1 cellular context compared by ENCODE assay signal in genomic region chr11:58577441-58578135, GRCh38.
TF ChIP-seq lines count a peak whose summit lies in the region.

No MANE protein-coding gene starts in this region.

TF ChIP-seq in K562, 482 proteins besides CTCF, POLR2A, EP300 and RAD21 (continued from another document and continues in another):
- TF ChIP-seq PRDM10 (IDR thresholded peaks at IDR 0.05; ENCODE audit: partially characterized antibody) (peak; percentile 92), NFATC3 (IDR thresholded peaks at IDR 0.05) (0 out of 2 replicates have a peak, but pooled peaks have one; percentile 17), USF2 (CRISPR knock-in tag; IDR thresholded peaks at IDR 0.05) (0 out of 2 replicates have a peak, but pooled peaks have one; percentile 7), ZNF318 (IDR thresholded peaks at IDR 0.05; ENCODE audit: borderline replicate concordance in 1 of 2, low read depth in 1 of 2) (peak in 1 of 2 experiments; percentile 16; a peak in 1 of 4 replicates), SIN3A (IDR thresholded peaks at IDR 0.05; ENCODE audit: borderline replicate concordance in 2 of 2, control insufficient read depth in 1 of 2, low read depth in 2 of 2, low read length in 2 of 2) (peak in 1 of 2 experiments; percentile 56; a peak in 1 of 4 replicates), EWSR1 (IDR thresholded peaks at IDR 0.05; ENCODE audit: borderline replicate concordance, low read depth, partially characterized antibody) (no peak), HNRNPLL (IDR thresholded peaks at IDR 0.05; ENCODE audit: low read depth, low read length, poor library complexity, severe bottlenecking) (peak; percentile 94), ZFX (CRISPR knock-in tag; IDR thresholded peaks at IDR 0.05) (peak; percentile 91), PTRF (tag; IDR thresholded peaks at IDR 0.05) (no peak), TRIM28 (IDR thresholded peaks at IDR 0.05) (0 out of 2 replicates have a peak, but pooled peaks have one; percentile 21), ZNF511 (CRISPR knock-in tag; IDR thresholded peaks at IDR 0.05) (0 out of 2 replicates have a peak, but pooled peaks have one; percentile 27), NONO (IDR thresholded peaks at IDR 0.05; ENCODE audit: low read depth in 2 of 2, low read length in 1 of 2) (0 out of 4 replicates have a peak, but pooled peaks of 1 of the 2 experiments have one; percentile 10), ZEB2 (IDR thresholded peaks at IDR 0.05) (peak; percentile 84; the same call in 1 of the 2 replicates), ZSCAN32 (CRISPR knock-in tag; IDR thresholded peaks at IDR 0.05) (no peak), TFAP4 (CRISPR knock-in tag; IDR thresholded peaks at IDR 0.05; ENCODE audit: borderline replicate concordance) (peak; percentile 30; the same call in 1 of the 2 replicates), MNT (conservative IDR thresholded peaks at IDR 0.05) (peak in 1 of 2 experiments; percentile 50; a peak in 2 of 4 replicates), AFF4 (CRISPR knock-in tag; IDR thresholded peaks at IDR 0.05) (peak; percentile 60; the same call in 1 of the 2 replicates), SUPT5H (IDR thresholded peaks at IDR 0.05) (peak; percentile 54), PKNOX1 (IDR thresholded peaks at IDR 0.05) (peak; percentile 62), SMARCE1 (IDR thresholded peaks at IDR 0.05) (peak; percentile 77), NCOA4 (IDR thresholded peaks at IDR 0.05; ENCODE audit: partially characterized antibody) (no peak), VEZF1 (CRISPR knock-in tag; IDR thresholded peaks at IDR 0.05) (no peak), LEF1 (IDR thresholded peaks at IDR 0.05) (peak; percentile 42; the same call in 1 of the 2 replicates), TEAD1 (CRISPR knock-in tag; IDR thresholded peaks at IDR 0.05) (no peak), HDAC1 (IDR thresholded peaks at IDR 0.05) (peak in 1 of 2 experiments; percentile 76; a peak in 2 of 4 replicates)
